In the genomic region with DNA sequence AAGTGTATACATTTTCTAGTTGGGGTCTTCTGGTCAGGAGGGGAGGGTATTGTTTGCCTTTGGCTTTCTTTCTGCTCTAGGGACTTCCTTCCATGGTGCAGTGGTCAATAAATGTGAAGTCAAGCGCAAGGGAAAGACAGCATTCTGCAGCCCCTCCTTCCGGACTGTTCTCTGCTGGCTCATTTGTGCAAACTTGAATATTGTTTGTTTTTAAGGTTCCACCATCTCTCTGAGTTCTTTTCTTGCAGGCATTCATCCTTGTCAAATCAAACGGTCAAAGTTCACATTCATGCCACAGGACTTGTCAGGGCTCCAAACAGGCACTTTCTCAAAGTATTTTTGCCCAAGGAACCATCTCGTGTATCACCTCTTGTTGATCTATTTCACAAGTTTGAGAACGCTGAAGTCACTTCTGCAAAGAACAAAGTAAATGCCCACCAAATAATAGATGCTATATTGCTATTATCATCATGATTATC, we compare ENCODE assay signal across 34 cellular contexts.
"Had no signal": no experiment of that assay in that cellular context is flagged by ENCODE, and none has a peak within 500 bp of the region (broad histone marks: within the 10 kb centered on the region; RNA-seq: fewer than 3 reads in every experiment).

No MANE protein-coding gene starts in this region.

- H3K4me1 Mint-ChIP-seq: activated CD4-positive, alpha-beta T cell treated with anti-CD3 and anti-CD28 coated beads for 36 hours; activated CD4-positive, alpha-beta T cell treated with anti-CD3 and anti-CD28 coated beads, Interleukin-2, amount 10 ng/mL, durations not matched to agents 24 days and 14 days; activated CD8-positive, alpha-beta memory T cell treated with anti-CD3 and anti-CD28 coated beads, Interleukin-2, amount 10 ng/mL, durations not matched to agents 7 days and 5 days; activated naive CD4-positive, alpha-beta T cell treated with anti-CD3 and anti-CD28 coated beads, Interleukin-2, amount 50 U/mL, for 24 hours; activated naive CD8-positive, alpha-beta T cell treated with anti-CD3 and anti-CD28 coated beads, Interleukin-2, amount 50 U/mL, for 24 hours; T-cell had no signal

- H3K4me3 ChIP-seq: adrenal gland, body of pancreas, breast epithelium, cardiac muscle cell, colonic mucosa had no signal

- H3K4me1 ChIP-seq: adrenal gland, body of pancreas, breast epithelium, colonic mucosa had no signal

- H3K27me3 Mint-ChIP-seq: activated CD4-positive, alpha-beta T cell treated with anti-CD3 and anti-CD28 coated beads, Interleukin-2, amount 10 ng/mL, durations not matched to agents 24 days and 14 days; activated CD8-positive, alpha-beta memory T cell treated with anti-CD3 and anti-CD28 coated beads, Interleukin-2, amount 10 ng/mL, durations not matched to agents 7 days and 5 days had no signal

- ATAC-seq: activated CD4-positive, alpha-beta T cell treated with anti-CD3 and anti-CD28 coated beads for 36 hours; activated CD8-positive, alpha-beta memory T cell treated with anti-CD3 and anti-CD28 coated beads, Interleukin-2, amount 10 ng/mL, durations not matched to agents 7 days and 5 days; activated CD8-positive, alpha-beta T cell treated with anti-CD3 and anti-CD28 coated beads, Interleukin-2, amount 10 ng/mL, durations not matched to agents 7 days and 5 days; activated naive CD8-positive, alpha-beta T cell treated with anti-CD3 and anti-CD28 coated beads, Interleukin-2, amount 50 U/mL, for 24 hours; body of pancreas; T-cell had no signal

- H3K9me3 Mint-ChIP-seq: activated T-helper 1 cell treated with anti-CD3 and anti-CD28 coated beads, Interleukin-12 subunit alpha, Interleukin-12 subunit beta, Interleukin-2, Interleukin-4 antibody, amounts not matched to agents 30 ng/mL and 10 ng/mL and 1 ng/mL, durations not matched to agents 14 hours and 24 hours and 36 hours; T-helper 1 cell treated with Interleukin-12 subunit alpha and Interleukin-12 subunit beta and Interleukin-4 antibody, amounts not matched to agents 30 μg/mL and 1 μg/mL, for 36 hours; T-helper 2 cell treated with Interferon-gamma antibody and Interleukin-4, amounts not matched to agents 5 μg/mL and 100 μg/mL, for 36 hours had no signal

- H3K36me3 Mint-ChIP-seq: activated CD4-positive, alpha-beta memory T cell treated with anti-CD3 and anti-CD28 coated beads for 36 hours; activated CD8-positive, alpha-beta memory T cell treated with anti-CD3 and anti-CD28 coated beads, Interleukin-2, amount 10 ng/mL, durations not matched to agents 7 days and 5 days; activated naive CD8-positive, alpha-beta T cell treated with anti-CD3 and anti-CD28 coated beads for 36 hours; T-cell had no signal

- H3K4me3 Mint-ChIP-seq: activated CD4-positive, alpha-beta memory T cell treated with anti-CD3 and anti-CD28 coated beads for 36 hours; activated CD4-positive, alpha-beta T cell treated with anti-CD3 and anti-CD28 coated beads for 36 hours; activated CD4-positive, alpha-beta T cell treated with anti-CD3 and anti-CD28 coated beads, Interleukin-2, amount 10 ng/mL, durations not matched to agents 24 days and 14 days; activated CD8-positive, alpha-beta memory T cell treated with anti-CD3 and anti-CD28 coated beads, Interleukin-2, amount 10 ng/mL, durations not matched to agents 7 days and 5 days; activated CD8-positive, alpha-beta T cell treated with anti-CD3 and anti-CD28 coated beads, Interleukin-2, amount 10 ng/mL, durations not matched to agents 7 days and 5 days; activated naive CD4-positive, alpha-beta T cell treated with anti-CD3 and anti-CD28 coated beads for 36 hours; activated naive CD4-positive, alpha-beta T cell treated with anti-CD3 and anti-CD28 coated beads, Interleukin-2, amount 50 U/mL, for 24 hours; activated naive CD8-positive, alpha-beta T cell treated with anti-CD3 and anti-CD28 coated beads for 36 hours; activated naive CD8-positive, alpha-beta T cell treated with anti-CD3 and anti-CD28 coated beads, Interleukin-2, amount 50 U/mL, for 24 hours; activated T-helper 1 cell treated with anti-CD3 and anti-CD28 coated beads, Interleukin-12 subunit alpha, Interleukin-12 subunit beta, Interleukin-2, Interleukin-4 antibody, amounts not matched to agents 30 ng/mL and 10 ng/mL and 1 ng/mL, durations not matched to agents 14 hours and 24 hours and 36 hours; T-cell; T-helper 1 cell treated with Interleukin-12 subunit alpha and Interleukin-12 subunit beta and Interleukin-4 antibody, amounts not matched to agents 30 μg/mL and 1 μg/mL, for 36 hours; T-helper 2 cell treated with Interferon-gamma antibody and Interleukin-4, amounts not matched to agents 5 μg/mL and 100 μg/mL, for 36 hours had no signal

- H3K27me3 ChIP-seq: adrenal gland, body of pancreas, breast epithelium, cardiac muscle cell, colonic mucosa had no signal

- H3K27ac Mint-ChIP-seq: activated CD4-positive, alpha-beta memory T cell treated with anti-CD3 and anti-CD28 coated beads for 36 hours; activated CD4-positive, alpha-beta T cell treated with anti-CD3 and anti-CD28 coated beads for 36 hours; activated CD4-positive, alpha-beta T cell treated with anti-CD3 and anti-CD28 coated beads, Interleukin-2, amount 10 ng/mL, durations not matched to agents 24 days and 14 days; activated CD8-positive, alpha-beta memory T cell treated with anti-CD3 and anti-CD28 coated beads, Interleukin-2, amount 10 ng/mL, durations not matched to agents 7 days and 5 days; activated CD8-positive, alpha-beta T cell treated with anti-CD3 and anti-CD28 coated beads, Interleukin-2, amount 10 ng/mL, durations not matched to agents 7 days and 5 days; activated naive CD4-positive, alpha-beta T cell treated with anti-CD3 and anti-CD28 coated beads for 36 hours; activated naive CD4-positive, alpha-beta T cell treated with anti-CD3 and anti-CD28 coated beads, Interleukin-2, amount 50 U/mL, for 24 hours; activated naive CD8-positive, alpha-beta T cell treated with anti-CD3 and anti-CD28 coated beads for 36 hours; activated naive CD8-positive, alpha-beta T cell treated with anti-CD3 and anti-CD28 coated beads, Interleukin-2, amount 50 U/mL, for 24 hours; activated T-helper 1 cell treated with anti-CD3 and anti-CD28 coated beads, Interleukin-12 subunit alpha, Interleukin-12 subunit beta, Interleukin-2, Interleukin-4 antibody, amounts not matched to agents 30 ng/mL and 10 ng/mL and 1 ng/mL, durations not matched to agents 14 hours and 24 hours and 36 hours; activated T-helper 2 cell treated with anti-CD3 and anti-CD28 coated beads, Interferon-gamma antibody, Interleukin-2, Interleukin-4, amounts not matched to agents 10 μg/mL and 5 μg/mL and 100 μg/mL, durations not matched to agents 14 hours and 24 hours and 36 hours; T-cell; T-helper 1 cell treated with Interleukin-12 subunit alpha and Interleukin-12 subunit beta and Interleukin-4 antibody, amounts not matched to agents 30 μg/mL and 1 μg/mL, for 36 hours; T-helper 2 cell treated with Interferon-gamma antibody and Interleukin-4, amounts not matched to agents 5 μg/mL and 100 μg/mL, for 36 hours had no signal

- DNase-seq: activated CD4-positive, alpha-beta memory T cell treated with anti-CD3 and anti-CD28 coated beads for 36 hours; activated CD4-positive, alpha-beta T cell treated with anti-CD3 and anti-CD28 coated beads for 36 hours; activated CD4-positive, alpha-beta T cell treated with anti-CD3 and anti-CD28 coated beads, Interleukin-2, amount 10 ng/mL, durations not matched to agents 24 days and 14 days; activated CD4-positive, CD25-positive, alpha-beta regulatory T cell; activated CD4-positive, CD25-positive, alpha-beta regulatory T cell treated with anti-CD3 and anti-CD28 coated beads, Interleukin-2, amount 50 U/mL, for 72 hours; activated CD8-positive, alpha-beta memory T cell treated with anti-CD3 and anti-CD28 coated beads, Interleukin-2, amount 10 ng/mL, durations not matched to agents 7 days and 5 days; activated CD8-positive, alpha-beta memory T cell treated with anti-CD3 and anti-CD28 coated beads, Interleukin-2, amount 50 U/mL, for 4 hours; activated CD8-positive, alpha-beta T cell treated with anti-CD3 and anti-CD28 coated beads, Interleukin-2, amount 10 ng/mL, durations not matched to agents 7 days and 5 days; activated effector memory CD4-positive, alpha-beta T cell treated with anti-CD3 and anti-CD28 coated beads, Interleukin-2, amount 50 U/mL, for 16 hours; activated naive CD4-positive, alpha-beta T cell treated with anti-CD3 and anti-CD28 coated beads for 36 hours; activated naive CD8-positive, alpha-beta T cell treated with anti-CD3 and anti-CD28 coated beads for 36 hours; activated naive CD8-positive, alpha-beta T cell treated with anti-CD3 and anti-CD28 coated beads, Interleukin-2, amount 50 U/mL, for 24 hours; activated T-cell treated with anti-CD3 and anti-CD28 coated beads, Interleukin-2, amount 50 U/mL, for 1 hour; activated T-cell treated with anti-CD3 and anti-CD28 coated beads, Interleukin-2, amount 50 U/mL, for 48 hours; adrenal gland; amygdala; aorta; body of pancreas; central memory CD4-positive, alpha-beta T cell; cerebellar nuclear complex; colonic mucosa; effector CD8-positive, alpha-beta T cell; foreskin fibroblast; SW 1271; T-cell; T1000 had no signal

- H3K9me3 ChIP-seq: adrenal gland, body of pancreas, colonic mucosa had no signal

- H3K36me3 ChIP-seq: adrenal gland, breast epithelium, cardiac muscle cell, colonic mucosa had no signal

- H3K27ac ChIP-seq: adrenal gland, body of pancreas, breast epithelium, cardiac muscle cell, colonic mucosa, epithelial cell of prostate had no signal
